In genomic region chr17:1055231-1055630, GRCh38 we compare ENCODE assay signal across 22 cellular contexts.
"Had no signal": no experiment of that assay in that cellular context is flagged by ENCODE, and none has a peak within 500 bp of the region (broad histone marks: within the 10 kb centered on the region; RNA-seq: fewer than 3 reads in every experiment).

No MANE protein-coding gene starts in this region.

- DNase-seq: activated CD4-positive, alpha-beta T cell treated with anti-CD3 and anti-CD28 coated beads for 1 hour; activated CD4-positive, alpha-beta T cell treated with anti-CD3 and anti-CD28 coated beads, Interleukin-2, amount 10 ng/mL, durations not matched to agents 24 days and 14 days; activated CD4-positive, alpha-beta T cell treated with anti-CD3 and anti-CD28 coated beads, Interleukin-2, amount 50 U/mL, for 48 hours; activated CD8-positive, alpha-beta memory T cell treated with anti-CD3 and anti-CD28 coated beads, Interleukin-2, amount 10 ng/mL, durations not matched to agents 7 days and 5 days; activated effector memory CD4-positive, alpha-beta T cell treated with Interleukin-2 at 50 U/mL for 16 hours; activated naive CD4-positive, alpha-beta T cell; activated naive CD8-positive, alpha-beta T cell treated with anti-CD3 and anti-CD28 coated beads, Interleukin-2, amount 50 U/mL, for 24 hours; activated T-cell treated with anti-CD3 and anti-CD28 coated beads, Interleukin-2, amount 50 U/mL, for 24 hours; amniotic stem cell; body of pancreas; Karpas-422; MM.1S; NCI-H1436; NCI-H2029 treated with DMSO at 0.1 percent for 48 hours; NCI-H510A treated with DMSO at 0.1 percent for 48 hours; NK-92 treated with Interleukin-12 subunit alpha and Interleukin-12 subunit beta, amount 100 ng/mL, for 24 hours; Peyer's patch; SHP77 treated with DMSO at 0.1 percent for 48 hours; T-helper 17 cell; T-helper 9 cell had no signal

- H3K4me1 ChIP-seq: Peyer's patch had no signal

- H3K9me3 ChIP-seq: ascending aorta, body of pancreas, Peyer's patch had no signal

- FAIRE-seq: bronchial epithelial cell had no signal

- H3K27ac ChIP-seq: body of pancreas, Peyer's patch had no signal

- H3K27me3 ChIP-seq: ascending aorta, body of pancreas, Peyer's patch had no signal

- H3K4me3 ChIP-seq: ascending aorta, body of pancreas, Peyer's patch had no signal
